In the genomic region with DNA sequence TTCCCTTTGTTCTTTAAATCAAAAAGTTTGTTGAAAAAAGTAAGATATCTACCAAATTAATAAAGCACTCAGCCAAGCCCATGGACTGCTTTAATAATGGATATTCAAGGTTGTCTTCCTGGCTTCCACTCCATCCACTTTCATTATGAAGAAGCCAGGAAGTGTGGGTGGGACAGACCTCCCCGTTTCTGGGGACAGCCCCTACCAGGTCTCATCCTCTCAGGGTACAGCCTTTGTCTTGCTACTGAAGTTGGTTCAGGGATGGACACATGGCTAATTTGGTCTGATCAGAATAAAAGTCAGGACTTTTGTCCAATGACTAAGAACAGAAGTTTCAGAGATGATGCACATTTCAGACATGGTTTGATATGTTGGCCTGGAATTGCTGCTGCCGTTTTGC, we compare ENCODE assay signal across 14 cellular contexts. TPM values are rescaled to one million over a fixed set of nuclear protein-coding genes. Genes with fewer than 3 reads are reported as not detected.
DNase-seq lines count a peak whose midpoint lies in the region; ATAC-seq and TF ChIP-seq lines count a peak whose summit lies in the region.
"Had no signal": no experiment of that assay in that cellular context is flagged by ENCODE, and none has a peak within 500 bp of the region (broad histone marks: within the 10 kb centered on the region; RNA-seq: fewer than 3 reads in every experiment).

No MANE protein-coding gene starts in this region.

- H3K4me3 ChIP-seq in BE2C (ENCODE audit: low read depth, low read length): no peak overlapping the region
- H3K4me3 ChIP-seq: breast epithelium, coronary artery, mucosa of descending colon, uterus had no signal

- H3K4me3 Mint-ChIP-seq in activated CD4-positive, alpha-beta memory T cell treated with anti-CD3 and anti-CD28 coated beads, Interleukin-2, amount 10 ng/mL, durations not matched to agents 7 days and 5 days: no peak overlapping the region
- H3K4me3 Mint-ChIP-seq in memory B cell: no peak overlapping the region

- peak overlapping the region; percentile 37 for H3K27ac Mint-ChIP-seq in activated CD4-positive, alpha-beta memory T cell treated with anti-CD3 and anti-CD28 coated beads, Interleukin-2, amount 10 ng/mL, durations not matched to agents 7 days and 5 days
- H3K27ac Mint-ChIP-seq in memory B cell: peak overlapping the region; percentile 64

- no peaks in the 10 kb centered on the region for H3K9me3 ChIP-seq in BE2C
- H3K9me3 ChIP-seq: breast epithelium, mucosa of descending colon, uterus had no signal

- DNase-seq in activated CD4-positive, alpha-beta T cell treated with anti-CD3 and anti-CD28 coated beads, Interleukin-2, amount 50 U/mL, for 48 hours: peak; percentile 9 to 11
- DNase-seq in activated CD4-positive, alpha-beta T cell treated with anti-CD3 and anti-CD28 coated beads for 1 hour: no peak
- peak; percentile 24 for DNase-seq in GM10266 (ENCODE audit: extremely low spot score)
- DNase-seq in activated CD4-positive, alpha-beta memory T cell treated with anti-CD3 and anti-CD28 coated beads, Interleukin-2, amount 10 ng/mL, durations not matched to agents 7 days and 5 days: no peak
- DNase-seq in memory B cell (ENCODE audit: low spot score in 2 of 2): no peak
- DNase-seq in NCI-H446 treated with DMSO at 0.1 percent for 48 hours (lab: John Stamatoyannopoulos, UW): no peak
- no peak for DNase-seq in BE2C
- DNase-seq: amniotic stem cell, NCI-H187 had no signal

- H3K4me1 ChIP-seq in BE2C: no peaks in the 10 kb centered on the region
- H3K4me1 ChIP-seq: breast epithelium, uterus had no signal

- no peak for TF ChIP-seq CTCF in GM10266 (IDR thresholded peaks at IDR 0.05; ENCODE audit: control insufficient read depth, insufficient read depth, low read depth, missing control alignments)
- TF ChIP-seq CTCF in BE2C (IDR thresholded peaks at IDR 0.05; ENCODE audit: low read depth, low read length): no peak

- H3K27me3 Mint-ChIP-seq in activated CD4-positive, alpha-beta memory T cell treated with anti-CD3 and anti-CD28 coated beads, Interleukin-2, amount 10 ng/mL, durations not matched to agents 7 days and 5 days: no peaks in the 10 kb centered on the region
- no peaks in the 10 kb centered on the region for H3K27me3 Mint-ChIP-seq in memory B cell

- H3K27me3 ChIP-seq in BE2C: no peaks in the 10 kb centered on the region
- H3K27me3 ChIP-seq: breast epithelium, uterus had no signal

- H3K36me3 Mint-ChIP-seq in activated CD4-positive, alpha-beta memory T cell treated with anti-CD3 and anti-CD28 coated beads, Interleukin-2, amount 10 ng/mL, durations not matched to agents 7 days and 5 days (ENCODE audit: low read depth): peaks cover 75% of the 10 kb centered on the region
- peaks cover 12% of the 10 kb centered on the region for H3K36me3 Mint-ChIP-seq in memory B cell

- POLR2A ChIA-PET in activated CD4-positive, alpha-beta memory T cell treated with anti-CD3 and anti-CD28 coated beads, Interleukin-2, amount 10 ng/mL, durations not matched to agents 7 days and 5 days (lab: Charles Lee): interaction anchor here (1.2 kb wide), 1 partner anchor 158 kb away, joined by 7 read pairs; no protein-coding TSS in a partner anchor

- H3K4me1 Mint-ChIP-seq in activated CD4-positive, alpha-beta memory T cell treated with anti-CD3 and anti-CD28 coated beads, Interleukin-2, amount 10 ng/mL, durations not matched to agents 7 days and 5 days: peaks cover 44% of the 10 kb centered on the region
- peaks cover 13% of the 10 kb centered on the region for H3K4me1 Mint-ChIP-seq in memory B cell

- H3K9me3 Mint-ChIP-seq in activated CD4-positive, alpha-beta memory T cell treated with anti-CD3 and anti-CD28 coated beads, Interleukin-2, amount 10 ng/mL, durations not matched to agents 7 days and 5 days: no peaks in the 10 kb centered on the region
- no peaks in the 10 kb centered on the region for H3K9me3 Mint-ChIP-seq in memory B cell

- ATAC-seq in memory B cell (ENCODE audit: low read depth) (no peak), HG02623 (IDR thresholded peaks at IDR 0.05; ENCODE audit: unreplicated experiment) (no peak)

- H3K36me3 ChIP-seq in BE2C: peaks cover 17% of the 10 kb centered on the region
- H3K36me3 ChIP-seq: breast epithelium, uterus had no signal

- CTCF ChIA-PET in activated CD4-positive, alpha-beta memory T cell treated with anti-CD3 and anti-CD28 coated beads, Interleukin-2, amount 10 ng/mL, durations not matched to agents 7 days and 5 days (lab: Charles Lee): interaction anchor here (0.8 to 2.3 kb wide), 13 partner anchors 28 to 910 kb away, joined by 3 to 27 read pairs (median 4); no protein-coding TSS in a partner anchor

RNA-seq across cellular contexts. Expression of gene CCNB2, which starts 32.6 kb away (rescaled TPM):
- total RNA-seq in activated CD4-positive, alpha-beta memory T cell treated with anti-CD3 and anti-CD28 coated beads, Interleukin-2, amount 10 ng/mL, durations not matched to agents 7 days and 5 days: 10 to 100 TPM; 92.5 to 96.3 TPM
- polyA plus RNA-seq in BE2C (2012; ENCODE audit: insufficient read depth, insufficient read length, low read depth): 8.5 TPM

Comparison
In these comparisons a context has a peak if more than half of its experiments do, and no peak if none do; other contexts are left out.
1. DNase-seq: peak in activated CD4-positive, alpha-beta T cell treated with anti-CD3 and anti-CD28 coated beads, Interleukin-2, amount 50 U/mL, for 48 hours (2 of 2) and GM10266 (single experiment); none in activated CD4-positive, alpha-beta T cell treated with anti-CD3 and anti-CD28 coated beads for 1 hour (single experiment), activated CD4-positive, alpha-beta memory T cell treated with anti-CD3 and anti-CD28 coated beads, Interleukin-2, amount 10 ng/mL, durations not matched to agents 7 days and 5 days (single experiment), memory B cell (0 of 2), NCI-H446 treated with DMSO at 0.1 percent for 48 hours (single experiment) and BE2C (single experiment).